In genomic region chr6:167658106-167658505, GRCh38 we compare ENCODE assay signal across 33 cellular contexts.
"Had no signal": no experiment of that assay in that cellular context is flagged by ENCODE, and none has a peak within 500 bp of the region (broad histone marks: within the 10 kb centered on the region; RNA-seq: fewer than 3 reads in every experiment).

No MANE protein-coding gene starts in this region.

- H3K4me1 ChIP-seq: adrenal gland, breast epithelium had no signal

- H3K36me3 Mint-ChIP-seq: activated CD4-positive, alpha-beta memory T cell treated with anti-CD3 and anti-CD28 coated beads for 36 hours; activated naive CD4-positive, alpha-beta T cell treated with anti-CD3 and anti-CD28 coated beads, Interleukin-2, amount 50 U/mL, for 24 hours had no signal

- H3K27me3 Mint-ChIP-seq: activated B cell treated with CpG ODN at 0.5 μM for 24 hours; activated CD4-positive, alpha-beta memory T cell treated with anti-CD3 and anti-CD28 coated beads for 36 hours; activated naive CD4-positive, alpha-beta T cell treated with anti-CD3 and anti-CD28 coated beads, Interleukin-2, amount 50 U/mL, for 24 hours; activated T-helper 17 cell treated with anti-CD3 and anti-CD28 coated beads, Interleukin-2, amount 50 U/mL, for 72 hours had no signal

- H3K4me2 ChIP-seq: KMS-11, PC-9 had no signal

- H3K4me1 Mint-ChIP-seq: activated B cell treated with CpG ODN at 0.5 μM for 24 hours; activated naive CD4-positive, alpha-beta T cell treated with anti-CD3 and anti-CD28 coated beads, Interleukin-2, amount 50 U/mL, for 24 hours; activated T-helper 17 cell treated with anti-CD3 and anti-CD28 coated beads, Interleukin-2, amount 50 U/mL, for 72 hours had no signal

- H3K27ac ChIP-seq: adrenal gland, body of pancreas, breast epithelium, KMS-11, PC-9, VCaP had no signal

- H3K4me3 ChIP-seq: adrenal gland, body of pancreas, breast epithelium, PC-9 had no signal

- H2AFZ ChIP-seq: PC-9 had no signal

- FAIRE-seq: astrocyte, RCC 7860 had no signal

- H3K9me3 ChIP-seq: adrenal gland, body of pancreas, breast epithelium had no signal

- H3K36me3 ChIP-seq: adrenal gland, breast epithelium had no signal

- H3K9ac ChIP-seq: KMS-11 had no signal

- H3K27ac Mint-ChIP-seq: activated B cell treated with CpG ODN at 0.5 μM for 24 hours; activated CD4-positive, alpha-beta memory T cell treated with anti-CD3 and anti-CD28 coated beads for 36 hours; activated naive CD4-positive, alpha-beta T cell treated with anti-CD3 and anti-CD28 coated beads, Interleukin-2, amount 50 U/mL, for 24 hours; activated T-cell treated with anti-CD3 and anti-CD28 coated beads, Interleukin-2, amount 50 U/mL, for 72 hours; activated T-helper 17 cell treated with anti-CD3 and anti-CD28 coated beads, Interleukin-2, amount 50 U/mL, for 72 hours had no signal

- H3K9me3 Mint-ChIP-seq: activated B cell treated with CpG ODN at 0.5 μM for 24 hours; activated CD4-positive, alpha-beta memory T cell treated with anti-CD3 and anti-CD28 coated beads for 36 hours; activated naive CD4-positive, alpha-beta T cell treated with anti-CD3 and anti-CD28 coated beads, Interleukin-2, amount 50 U/mL, for 24 hours; activated T-cell treated with anti-CD3 and anti-CD28 coated beads, Interleukin-2, amount 50 U/mL, for 72 hours; activated T-helper 17 cell treated with anti-CD3 and anti-CD28 coated beads, Interleukin-2, amount 50 U/mL, for 72 hours had no signal

- H3K27me3 ChIP-seq: adrenal gland, body of pancreas, breast epithelium had no signal

- H3K4me3 Mint-ChIP-seq: activated B cell treated with CpG ODN at 0.5 μM for 24 hours; activated CD4-positive, alpha-beta memory T cell treated with anti-CD3 and anti-CD28 coated beads for 36 hours; activated naive CD4-positive, alpha-beta T cell treated with anti-CD3 and anti-CD28 coated beads, Interleukin-2, amount 50 U/mL, for 24 hours; activated T-cell treated with anti-CD3 and anti-CD28 coated beads, Interleukin-2, amount 50 U/mL, for 72 hours; activated T-helper 17 cell treated with anti-CD3 and anti-CD28 coated beads, Interleukin-2, amount 50 U/mL, for 72 hours had no signal

- ATAC-seq: activated T-cell treated with anti-CD3 and anti-CD28 coated beads, Interleukin-2, amount 50 U/mL, for 72 hours; activated T-helper 17 cell treated with anti-CD3 and anti-CD28 coated beads, Interleukin-2, amount 50 U/mL, for 72 hours; body of pancreas had no signal

- DNase-seq: activated B cell treated with CpG ODN at 0.5 μM for 24 hours; activated CD4-positive, alpha-beta memory T cell treated with anti-CD3 and anti-CD28 coated beads for 36 hours; activated CD4-positive, alpha-beta T cell treated with anti-CD3 and anti-CD28 coated beads for 4 hours; activated CD4-positive, alpha-beta T cell treated with anti-CD3 and anti-CD28 coated beads, Interleukin-2, amount 50 U/mL, for 1 hour; activated CD4-positive, CD25-positive, alpha-beta regulatory T cell treated with anti-CD3 and anti-CD28 coated beads, Interleukin-2, amount 50 U/mL, for 72 hours; activated effector memory CD4-positive, alpha-beta T cell treated with anti-CD3 and anti-CD28 coated beads, Interleukin-2, amount 50 U/mL, for 16 hours; activated naive CD4-positive, alpha-beta T cell; activated T-cell treated with anti-CD3 and anti-CD28 coated beads, Interleukin-2, amount 50 U/mL, for 1 hour; activated T-cell treated with anti-CD3 and anti-CD28 coated beads, Interleukin-2, amount 50 U/mL, for 72 hours; adrenal gland; body of pancreas; NCI-H1105; NCI-H1417 treated with DMSO at 0.1 percent for 48 hours; NCI-H187 treated with DMSO at 0.1 percent for 48 hours; NCI-H2081; NCI-H2171 treated with DMSO at 0.1 percent for 48 hours; NCI-H2227 treated with DMSO at 0.1 percent for 48 hours; NCI-H446; NCI-H524; NCI-H69; PC-9; Right ventricle myocardium superior; SW 1271; T-helper 1 cell; T-helper 2 cell; T-helper 9 cell had no signal
